Comparison of ENCODE assay signal across 17 cellular contexts in genomic region chr13:23842406-23842805, GRCh38. TPM values are rescaled to one million over a fixed set of nuclear protein-coding genes. Genes with fewer than 3 reads are reported as not detected.
DNase-seq lines count a peak whose midpoint lies in the region; ATAC-seq lines count a peak whose summit lies in the region.
"Had no signal": no experiment of that assay in that cellular context is flagged by ENCODE, and none has a peak within 500 bp of the region (broad histone marks: within the 10 kb centered on the region; RNA-seq: fewer than 3 reads in every experiment).

No MANE protein-coding gene starts in this region.

- H3K36me3 ChIP-seq in GM23248 (ENCODE audit: low read depth) = 0 out of 2 replicates have a peak, but pooled peaks cover 4% of the 10 kb centered on the region

- DNase-seq in NCI-H345 (lab: John Stamatoyannopoulos, UW) (peak; percentile 32), NCI-H345 treated with DMSO at 0.1 percent for 48 hours (lab: John Stamatoyannopoulos, UW; ENCODE audit: unreplicated experiment) (no peak), cerebellar cortex (ENCODE audit: low spot score) (peak; percentile 14), medulla oblongata (ENCODE audit: extremely low spot score) (peak; percentile 57), GM23248 (no peak)
- no peak for DNase-seq in stimulated activated CD8-positive, alpha-beta memory T cell treated with anti-CD3 and anti-CD28 coated beads, Interleukin-4, amount 100 ng/mL, for 48 hours
- no peak for DNase-seq in activated T-cell treated with anti-CD3 and anti-CD28 coated beads, Interleukin-2, amount 50 U/mL, for 48 hours
- DNase-seq: Calu3; CD4-positive, alpha-beta T cell; DMS 273 treated with DMSO at 0.1 percent for 48 hours; GOT3 had no signal

- H3K4me3 ChIP-seq in GM23248 = no peak overlapping the region
- H3K4me3 ChIP-seq: BLaER1 treated with 17β-estradiol and CSF1 and Interleukin-3, amounts not matched to agents 10 nM and 100 nM; HAP-1 had no signal

- in situ Hi-C loops in GM23248 (cut with MboI) = no loop called here

- H3K27me3 ChIP-seq in GM23248 (replicated peaks; ENCODE audit: insufficient read depth) = no peaks in the 10 kb centered on the region
- H3K27me3 ChIP-seq: BLaER1 treated with 17β-estradiol and CSF1 and Interleukin-3, amounts not matched to agents 10 nM and 100 nM had no signal

- no peaks in the 10 kb centered on the region for H3F3A ChIP-seq in GM23248 (ENCODE audit: insufficient read depth)

- H3K9me2 ChIP-seq in GM23248 (ENCODE audit: insufficient read depth) = no peaks in the 10 kb centered on the region

- no peaks in the 10 kb centered on the region for H3K9me3 ChIP-seq in GM23248 (ENCODE audit: low read depth)
- H3K9me3 ChIP-seq: BLaER1 treated with 17β-estradiol and CSF1 and Interleukin-3, amounts not matched to agents 10 nM and 100 nM; HAP-1 had no signal

- H3K9ac ChIP-seq in GM23248 = no peak overlapping the region
- H3K9ac ChIP-seq: BLaER1 treated with 17β-estradiol and CSF1 and Interleukin-3, amounts not matched to agents 10 nM and 100 nM had no signal

- H3K4me1 ChIP-seq in GM23248 (ENCODE audit: insufficient read depth) = no peaks in the 10 kb centered on the region
- H3K4me1 ChIP-seq: HAP-1 had no signal

- ATAC-seq in HG02588 (IDR thresholded peaks at IDR 0.05; ENCODE audit: unreplicated experiment) = no peak

- H2AFZ ChIP-seq in GM23248 = no peak overlapping the region

- H4K20me1 ChIP-seq in GM23248 (ENCODE audit: insufficient read depth) = no peaks in the 10 kb centered on the region
- H4K20me1 ChIP-seq: BLaER1 treated with 17β-estradiol and CSF1 and Interleukin-3, amounts not matched to agents 10 nM and 100 nM had no signal

- WGBS in GM23248 (ENCODE audit: low coverage in 1 of 2, low lambda C conversion rate in 2 of 2, missing lambda C conversion rate in 2 of 2), 2 experiments = 97 to 99% methylated on average over 8 of the region's 8 CpGs

- no peaks in the 10 kb centered on the region for H3K79me2 ChIP-seq in GM23248 (ENCODE audit: insufficient read depth)

- H3K27ac ChIP-seq in GM23248 = no peak overlapping the region
- H3K27ac ChIP-seq: 22Rv1; BLaER1 treated with 17β-estradiol and CSF1 and Interleukin-3, amounts not matched to agents 10 nM and 100 nM had no signal

- no peak overlapping the region for H3K4me2 ChIP-seq in GM23248 (ENCODE audit: unreplicated experiment)

RNA-seq across cellular contexts. Expression of gene MIPEP, which starts 46.8 kb away (rescaled TPM):
- 12.6 and 14.0 TPM in 2 replicates for total RNA-seq in GM23248 (2014; rRNA removed; shearing (Covaris generic))
- polyA plus RNA-seq in GM23248 (2016; fragmentation: Nextera tagmentation; extraction: Ambion mirVana) = 19.6 TPM in 2 replicates

RNA-seq across cellular contexts. Expression of gene C1QTNF9B, which starts 54.9 kb away (rescaled TPM):
- not detected in 2 replicates for total RNA-seq in GM23248 (2014; rRNA removed; shearing (Covaris generic))
- not detected in 2 replicates for polyA plus RNA-seq in GM23248 (2016; fragmentation: Nextera tagmentation; extraction: Ambion mirVana)
- total RNA-seq: A673; Calu3; CD4-positive, alpha-beta T cell; Daoy had no signal

Comparison
In these comparisons a context has a peak if more than half of its experiments do, and no peak if none do; other contexts are left out.
1. DNase-seq: peak in NCI-H345 (single experiment), cerebellar cortex (single experiment) and medulla oblongata (single experiment); none in NCI-H345 treated with DMSO at 0.1 percent for 48 hours (single experiment), stimulated activated CD8-positive, alpha-beta memory T cell treated with anti-CD3 and anti-CD28 coated beads, Interleukin-4, amount 100 ng/mL, for 48 hours (single experiment), activated T-cell treated with anti-CD3 and anti-CD28 coated beads, Interleukin-2, amount 50 U/mL, for 48 hours (0 of 2) and GM23248 (single experiment).